ENCODE assay signal across 12 cellular contexts in genomic region chr2:176494949-176495353, GRCh38.
DNase-seq lines count a peak whose midpoint lies in the region; ATAC-seq and TF ChIP-seq lines count a peak whose summit lies in the region.
"Had no signal": no experiment of that assay in that cellular context is flagged by ENCODE, and none has a peak within 500 bp of the region (broad histone marks: within the 10 kb centered on the region; RNA-seq: fewer than 3 reads in every experiment).

No MANE protein-coding gene starts in this region.

- intact Hi-C loops in heart right ventricle (cut with DNase I) = loop anchor here in 1 of 10 donors (5.0 kb wide), 1 partner anchor 32 kb away; no protein-coding TSS in a partner anchor

- no peak for TF ChIP-seq CTCF in RWPE1 (conservative IDR thresholded peaks at IDR 0.05; ENCODE audit: low read depth)
- no peak for TF ChIP-seq CTCF in heart right ventricle (IDR thresholded peaks at IDR 0.05)

- no peaks in the 10 kb centered on the region for H3K9me3 ChIP-seq in heart right ventricle

- peaks cover 3 to 55% (median 25%) of the 10 kb centered on the region in 9 donors for H3K4me1 ChIP-seq in heart right ventricle

- CTCF ChIA-PET in RWPE1 (lab: Yijun Ruan, JAX) = interaction anchor here (0.6 kb wide), 1 partner anchor 78 kb away, joined by 5 read pairs; no protein-coding TSS in a partner anchor

- TF ChIP-seq RAD21 in Ishikawa (IDR thresholded peaks at IDR 0.05; ENCODE audit: low read depth) = no peak

- peaks cover 0 to 21% (median 2%) of the 10 kb centered on the region in 7 donors for H3K27me3 ChIP-seq in heart right ventricle

- H3K4me3 ChIP-seq in heart right ventricle = no peak overlapping the region

- no peaks in the 10 kb centered on the region for H3K36me3 ChIP-seq in heart right ventricle

- peak overlapping the region; percentile 63 for H3K27ac ChIP-seq in RWPE1
- H3K27ac ChIP-seq in heart right ventricle = peak overlapping the region in 1 of 10 donors; percentile 17
- H3K27ac ChIP-seq in substantia nigra (ENCODE audit: low read depth, low read length, poor library complexity, severe bottlenecking) = no peak overlapping the region

- POLR2A ChIA-PET in RWPE1 (lab: Yijun Ruan, JAX; ENCODE audit: low non-redundant PET) = no interaction called here

- ATAC-seq in heart right ventricle (peak in 2 of 8 donors; percentile 25 to 26), GM18867 (IDR thresholded peaks at IDR 0.05; ENCODE audit: unreplicated experiment) (no peak)
- ATAC-seq: Panc1 had no signal

- DNase-seq in RWPE1 (ENCODE audit: low spot score) (no peak), heart right ventricle (peak; percentile 11 to 34), substantia nigra (lab: John Stamatoyannopoulos, UW) (peak in 31 of 49 donors; percentile 0 to 68 (median 25)), foreskin melanocyte (no peak), HPDE6-E6E7 (ENCODE audit: extremely low spot score) (no peak), NCI-H146 (lab: John Stamatoyannopoulos, UW) (no peak)
- DNase-seq: activated B cell treated with CpG ODN at 0.5 μM for 24 hours, activated gamma-delta T cell treated with Interleukin-2 at 50 U/mL for 16 hours, NCI-H1048 had no signal

- no peak for TF ChIP-seq EP300 in Ishikawa (IDR thresholded peaks at IDR 0.05; ENCODE audit: borderline replicate concordance)

- WGBS in heart right ventricle, 2 donors = 34 to 59% methylated on average over 2 of the region's 2 CpGs

TF ChIP-seq in Ishikawa, 13 proteins besides CTCF, POLR2A, EP300 and RAD21:
- no peak for TF ChIP-seq CEBPB (IDR thresholded peaks at IDR 0.05)
- TF ChIP-seq NFIC (IDR thresholded peaks at IDR 0.05) = peak; percentile 50; the same call in 1 of the 2 replicates
- TF ChIP-seq EGR1 (IDR thresholded peaks at IDR 0.05) = no peak

Comparison
In these comparisons a context has a peak if more than half of its experiments do, and no peak if none do; other contexts are left out.
1. DNase-seq: peak in heart right ventricle (2 of 2) and substantia nigra (31 of 49); none in RWPE1 (single experiment), foreskin melanocyte (single experiment), HPDE6-E6E7 (single experiment) and NCI-H146 (single experiment).